11 cellular contexts compared by ENCODE assay signal in genomic region chr6:119586250-119586882, GRCh38.
DNase-seq lines count a peak whose midpoint lies in the region; ATAC-seq, FAIRE-seq and TF ChIP-seq lines count a peak whose summit lies in the region.
"Had no signal": no experiment of that assay in that cellular context is flagged by ENCODE, and none has a peak within 500 bp of the region (broad histone marks: within the 10 kb centered on the region; RNA-seq: fewer than 3 reads in every experiment).

No MANE protein-coding gene starts in this region.

- no peaks in the 10 kb centered on the region for H3K27me3 ChIP-seq in GM12878 (replicated peaks in 1 of 2; ENCODE audit: control insufficient read depth in 2 of 2, insufficient read depth in 2 of 2, low read length in 1 of 2)
- no peaks in the 10 kb centered on the region for H3K27me3 ChIP-seq in pancreas

- WGBS in GM12878 (ENCODE audit: insufficient coverage, insufficient replicate concordance, low lambda C conversion rate, missing lambda C conversion rate): 12% methylated on average over 3 of the region's 3 CpGs
- 87 to 90% methylated on average over 3 of the region's 3 CpGs for WGBS in pancreas, 2 donors

- H2AFZ ChIP-seq in GM12878 (ENCODE audit: control insufficient read depth, low read depth, low read length): no peak overlapping the region

- peak; percentile 46; the same call in 1 of the 2 replicates for TF ChIP-seq RAD21 in GM12878 (IDR thresholded peaks at IDR 0.05; ENCODE audit: insufficient read depth, low read depth, low read length)

- H3K9ac ChIP-seq in GM12878 (ENCODE audit: control insufficient read depth, insufficient read depth, low read length): no peak overlapping the region

- intact Hi-C loops in GM12878 (cut with micrococcal nuclease; ENCODE audit: unreplicated experiment) (no loop called here), pancreas (cut with DNase I) (no loop called here)

- FAIRE-seq in GM12878 (lab: Jason Lieb, UNC) (peak; percentile 44), pancreas (lab: Jason Lieb, UNC) (no peak)

- SMC1A ChIA-PET in GM12878 (lab: Charles Lee; ENCODE audit: uncharacterized antibody, unreplicated experiment): interaction anchor here (1.0 to 1.9 kb wide), 7 partner anchors 13 to 252 kb away, joined by 3 to 7 read pairs (median 3); no protein-coding TSS in a partner anchor

- H4K20me1 ChIP-seq in GM12878 (ENCODE audit: control insufficient read depth, insufficient read depth): no peaks in the 10 kb centered on the region

- CTCF ChIA-PET in GM12878 (lab: Yijun Ruan, JAX): interaction anchor here (1.0 kb wide), 2 partner anchors 10 to 235 kb away, joined by 4 to 5 read pairs; no protein-coding TSS in a partner anchor

- ATAC-seq in GM18868 (IDR thresholded peaks at IDR 0.05; ENCODE audit: unreplicated experiment): peak; percentile 91
- ATAC-seq in GM21528 (IDR thresholded peaks at IDR 0.05; ENCODE audit: low FRiP score, unreplicated experiment): peak; percentile 94
- ATAC-seq in HG03108 (IDR thresholded peaks at IDR 0.05; ENCODE audit: unreplicated experiment): peak; percentile 85
- ATAC-seq in GM12878: peak; percentile 91
- ATAC-seq in pancreas: no peak
- ATAC-seq: activated CD4-positive, alpha-beta T cell treated with anti-CD3 and anti-CD28 coated beads for 36 hours had no signal

- 0 out of 4 replicates have a peak, but pooled peaks of 1 of the 2 experiments have one; percentile 19 for TF ChIP-seq EP300 in GM12878 (IDR thresholded peaks at IDR 0.05; ENCODE audit: borderline replicate concordance in 1 of 2, control insufficient read depth in 1 of 2, low read depth in 2 of 2, low read length in 2 of 2)

- H3K36me3 ChIP-seq in GM12878 (ENCODE audit: control insufficient read depth in 2 of 2, insufficient read depth in 2 of 2, low read length in 1 of 2) (no peaks in the 10 kb centered on the region), pancreas (no peaks in the 10 kb centered on the region)

- peaks cover 13% of the 10 kb centered on the region for H3K4me1 ChIP-seq in GM12878 (ENCODE audit: control insufficient read depth, insufficient read depth, low read length)
- peaks cover 0 to 7% (median 0%) of the 10 kb centered on the region in 3 donors for H3K4me1 ChIP-seq in pancreas

- POLR2A ChIA-PET in GM12878 (lab: Charles Lee): interaction anchor here (0.7 to 1.9 kb wide), 4 partner anchors 54 to 273 kb away, joined by 3 to 6 read pairs (median 3); no protein-coding TSS in a partner anchor

- no peaks in the 10 kb centered on the region for H3K79me2 ChIP-seq in GM12878 (ENCODE audit: control insufficient read depth, insufficient read depth, low read length)

- DNase-seq in GM12878 (ENCODE audit: low read depth, low spot score): peak; percentile 19
- DNase-seq in DMS 273 (lab: John Stamatoyannopoulos, UW; ENCODE audit: unreplicated experiment): no peak
- DNase-seq in pancreas: no peak
- DNase-seq in COLO829 (ENCODE audit: low spot score): no peak
- DNase-seq in nucleus accumbens (lab: John Stamatoyannopoulos, UW): no peak
- DNase-seq: activated CD4-positive, alpha-beta T cell treated with anti-CD3 and anti-CD28 coated beads for 36 hours; activated naive CD4-positive, alpha-beta T cell treated with Interleukin-2 at 50 U/mL for 16 hours; stimulated activated naive CD4-positive, alpha-beta T cell treated with Interleukin-2 at 50 U/mL for 16 hours had no signal

- in situ Hi-C loops in GM12878 (cut with MboI): no loop called here

- no peak overlapping the region for H3K27ac ChIP-seq in GM12878 (ENCODE audit: control insufficient read depth, insufficient read depth)
- H3K27ac ChIP-seq in pancreas: no peak overlapping the region

- no peak for TF ChIP-seq POLR2A in GM12878 (IDR thresholded peaks at IDR 0.05; ENCODE audit: low read depth, low read length)

- 0 out of 6 replicates have a peak, but pooled peaks of 1 of the 3 experiments have one; percentile 5 for TF ChIP-seq CTCF in GM12878 (IDR thresholded peaks at IDR 0.05 in 2 of 3, conservative IDR thresholded peaks at IDR 0.05 in 1 of 3; ENCODE audit: control insufficient read depth in 2 of 3, extremely low read depth in 1 of 3, insufficient read depth in 1 of 3, low read depth in 3 of 3, low read length in 3 of 3)
- no peak for TF ChIP-seq CTCF in pancreas (IDR thresholded peaks at IDR 0.05)

- no peak overlapping the region for H3K4me3 ChIP-seq in GM12878
- H3K4me3 ChIP-seq in pancreas: no peak overlapping the region

- no TSS peak for BruUV-seq in GM12878 (replicated peaks; lab: Mats Ljungman, UMichigan)

- RAD21 ChIA-PET in GM12878 (lab: Charles Lee; ENCODE audit: unreplicated experiment): interaction anchor here (1.0 to 2.4 kb wide), 6 partner anchors 123 to 272 kb away, joined by 3 to 11 read pairs (median 3); no protein-coding TSS in a partner anchor

- no peak overlapping the region; the same call in 1 of the 2 replicates for H3K4me2 ChIP-seq in GM12878 (ENCODE audit: control insufficient read depth, insufficient read depth)

- H3K9me3 ChIP-seq in GM12878 (replicated peaks; ENCODE audit: control insufficient read depth, insufficient read depth, low read length) (no peaks in the 10 kb centered on the region), pancreas (no peaks in the 10 kb centered on the region)

TF ChIP-seq in GM12878, 131 proteins besides CTCF, POLR2A, EP300 and RAD21 (continues in another document):
- TF ChIP-seq, protein P1, sequence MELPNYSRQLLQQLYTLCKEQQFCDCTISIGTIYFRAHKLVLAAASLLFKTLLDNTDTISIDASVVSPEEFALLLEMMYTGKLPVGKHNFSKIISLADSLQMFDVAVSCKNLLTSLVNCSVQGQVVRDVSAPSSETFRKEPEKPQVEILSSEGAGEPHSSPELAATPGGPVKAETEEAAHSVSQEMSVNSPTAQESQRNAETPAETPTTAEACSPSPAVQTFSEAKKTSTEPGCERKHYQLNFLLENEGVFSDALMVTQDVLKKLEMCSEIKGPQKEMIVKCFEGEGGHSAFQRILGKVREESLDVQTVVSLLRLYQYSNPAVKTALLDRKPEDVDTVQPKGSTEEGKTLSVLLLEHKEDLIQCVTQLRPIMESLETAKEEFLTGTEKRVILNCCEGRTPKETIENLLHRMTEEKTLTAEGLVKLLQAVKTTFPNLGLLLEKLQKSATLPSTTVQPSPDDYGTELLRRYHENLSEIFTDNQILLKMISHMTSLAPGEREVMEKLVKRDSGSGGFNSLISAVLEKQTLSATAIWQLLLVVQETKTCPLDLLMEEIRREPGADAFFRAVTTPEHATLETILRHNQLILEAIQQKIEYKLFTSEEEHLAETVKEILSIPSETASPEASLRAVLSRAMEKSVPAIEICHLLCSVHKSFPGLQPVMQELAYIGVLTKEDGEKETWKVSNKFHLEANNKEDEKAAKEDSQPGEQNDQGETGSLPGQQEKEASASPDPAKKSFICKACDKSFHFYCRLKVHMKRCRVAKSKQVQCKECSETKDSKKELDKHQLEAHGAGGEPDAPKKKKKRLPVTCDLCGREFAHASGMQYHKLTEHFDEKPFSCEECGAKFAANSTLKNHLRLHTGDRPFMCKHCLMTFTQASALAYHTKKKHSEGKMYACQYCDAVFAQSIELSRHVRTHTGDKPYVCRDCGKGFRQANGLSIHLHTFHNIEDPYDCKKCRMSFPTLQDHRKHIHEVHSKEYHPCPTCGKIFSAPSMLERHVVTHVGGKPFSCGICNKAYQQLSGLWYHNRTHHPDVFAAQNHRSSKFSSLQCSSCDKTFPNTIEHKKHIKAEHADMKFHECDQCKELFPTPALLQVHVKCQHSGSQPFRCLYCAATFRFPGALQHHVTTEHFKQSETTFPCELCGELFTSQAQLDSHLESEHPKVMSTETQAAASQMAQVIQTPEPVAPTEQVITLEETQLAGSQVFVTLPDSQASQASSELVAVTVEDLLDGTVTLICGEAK (IDR thresholded peaks at IDR 0.05; ENCODE audit: borderline replicate concordance): no peak
- TF ChIP-seq MLLT1 (IDR thresholded peaks at IDR 0.05): no peak
- TF ChIP-seq USF2 (IDR thresholded peaks at IDR 0.05; ENCODE audit: borderline replicate concordance, low read depth, low read length): no peak

Comparison
In these comparisons a context has a peak if more than half of its experiments do, and no peak if none do; other contexts are left out.
1. ATAC-seq: peak in GM18868 (single experiment), GM21528 (single experiment), HG03108 (single experiment) and GM12878 (single experiment); none in pancreas (0 of 4).